ENCODE assay signal across 1 cellular context in genomic region chr6:144327081-144327480, GRCh38.
TF ChIP-seq lines count a peak whose summit lies in the region.

No MANE protein-coding gene starts in this region.

TF ChIP-seq in GM23338, 12 proteins besides CTCF, POLR2A, EP300 and RAD21 (continued from another document):
- 0 out of 2 replicates have a peak, but pooled peaks have one; percentile 7 for TF ChIP-seq ZNF462 (CRISPR knock-in tag; IDR thresholded peaks at IDR 0.05)
